Comparison of ENCODE assay signal across 8 cellular contexts in the genomic region with DNA sequence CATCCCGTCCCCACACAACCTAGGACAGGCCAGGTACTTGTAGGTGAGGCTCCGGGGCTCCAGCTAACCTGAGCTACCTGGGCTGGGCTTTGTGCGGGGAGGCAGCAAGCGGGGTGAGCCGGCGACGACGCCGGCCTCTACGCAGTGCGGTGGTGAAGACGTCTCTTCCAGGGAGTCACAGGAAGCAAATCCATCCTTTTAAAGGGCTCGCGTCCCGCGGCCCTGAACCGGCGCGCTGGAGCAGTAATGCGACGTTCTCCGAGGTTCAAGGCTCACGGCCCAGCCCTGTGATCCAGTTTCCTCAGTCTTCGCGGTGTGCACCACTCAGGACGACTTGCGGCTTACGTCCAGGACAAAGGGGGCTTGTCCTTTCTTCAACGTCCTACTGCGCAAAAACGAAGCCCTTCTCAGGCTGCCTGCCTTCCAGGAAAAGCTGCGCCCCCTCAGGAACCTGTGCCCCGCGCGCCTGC. TPM values are rescaled to one million over a fixed set of nuclear protein-coding genes. Genes with fewer than 3 reads are reported as not detected.
A peak's percentile ranks its signal among the peaks of the same experiment; 100 is the strongest.
DNase-seq lines count a peak whose midpoint lies in the region; ATAC-seq and TF ChIP-seq lines count a peak whose summit lies in the region.

No MANE protein-coding gene starts in this region.

- peak overlapping the region; percentile 87 for H3K4me3 Mint-ChIP-seq in GM23338
- peak overlapping the region; percentile 86 to 98 for H3K4me3 Mint-ChIP-seq in stimulated activated naive CD8-positive, alpha-beta T cell treated with anti-CD3 and anti-CD28 coated beads, Interleukin-15, amount 100 ng/mL, for 72 hours

- peak; percentile 71 for DNase-seq in G401 (ENCODE audit: low spot score)
- DNase-seq in GM23338 (ENCODE audit: low spot score) = peak; percentile 68
- DNase-seq in MG63 = peak; percentile 44
- peak; percentile 31 for DNase-seq in activated CD4-positive, alpha-beta T cell treated with anti-CD3 and anti-CD28 coated beads for 48 hours
- DNase-seq in medulla oblongata (ENCODE audit: extremely low spot score) = peak; percentile 38
- DNase-seq in stimulated activated naive CD8-positive, alpha-beta T cell treated with anti-CD3 and anti-CD28 coated beads, Interleukin-15, amount 100 ng/mL, for 72 hours = peak in 1 of 2 donors; percentile 41
- DNase-seq in NCI-H2081 treated with DMSO at 0.1 percent for 48 hours (lab: John Stamatoyannopoulos, UW) = no peak

- H3F3A ChIP-seq in GM23338 (replicated peaks; ENCODE audit: low read depth) = peaks cover 7% of the 10 kb centered on the region

- WGBS in ectodermal cell, 2 experiments = 1% methylated on average over 35 of the region's 35 CpGs

- no peaks in the 10 kb centered on the region for H3K9me3 ChIP-seq in MG63
- no peaks in the 10 kb centered on the region for H3K9me3 ChIP-seq in ectodermal cell (ENCODE audit: control insufficient read depth, low read length)

- H4K20me1 ChIP-seq in GM23338 (replicated peaks; ENCODE audit: insufficient read depth) = peaks cover 29% of the 10 kb centered on the region

- peaks cover 6% of the 10 kb centered on the region; the same call in 1 of the 3 replicates for H3K9me3 Mint-ChIP-seq in GM23338
- no peaks in the 10 kb centered on the region for H3K9me3 Mint-ChIP-seq in stimulated activated naive CD8-positive, alpha-beta T cell treated with anti-CD3 and anti-CD28 coated beads, Interleukin-15, amount 100 ng/mL, for 72 hours

- peaks cover 19% of the 10 kb centered on the region for H3K27me3 Mint-ChIP-seq in GM23338 (ENCODE audit: insufficient read depth, low read depth, poor library complexity)
- no peaks in the 10 kb centered on the region for H3K27me3 Mint-ChIP-seq in stimulated activated naive CD8-positive, alpha-beta T cell treated with anti-CD3 and anti-CD28 coated beads, Interleukin-15, amount 100 ng/mL, for 72 hours

- peak in 1 of 2 experiments; percentile 7; a peak in 1 of 4 replicates for TF ChIP-seq CTCF in GM23338 (conservative IDR thresholded peaks at IDR 0.05; ENCODE audit: low read depth in 2 of 2)

- peaks cover 68% of the 10 kb centered on the region for H3K79me2 ChIP-seq in GM23338 (replicated peaks; ENCODE audit: insufficient read depth)

- H3K4me3 ChIP-seq in GM23338 (peak overlapping the region; percentile 90), MG63 (peak overlapping the region; percentile 82), ectodermal cell (ENCODE audit: insufficient read depth, low read depth, low read length) (peak overlapping the region; percentile 81)

- H3K27ac ChIP-seq in GM23338 (ENCODE audit: low read depth) = peak overlapping the region; percentile 95
- H3K27ac ChIP-seq in ectodermal cell (ENCODE audit: insufficient read depth, low read depth, low read length, poor library complexity, severe bottlenecking) = no peak overlapping the region

- H3K36me3 Mint-ChIP-seq in GM23338 (ENCODE audit: low read depth) = peaks cover 26% of the 10 kb centered on the region

- peaks cover 36% of the 10 kb centered on the region for H3K4me1 Mint-ChIP-seq in GM23338
- peaks cover 41% of the 10 kb centered on the region for H3K4me1 Mint-ChIP-seq in stimulated activated naive CD8-positive, alpha-beta T cell treated with anti-CD3 and anti-CD28 coated beads, Interleukin-15, amount 100 ng/mL, for 72 hours

- H3K27me3 ChIP-seq in GM23338 (ENCODE audit: insufficient read depth) (no peaks in the 10 kb centered on the region), MG63 (no peaks in the 10 kb centered on the region), ectodermal cell (ENCODE audit: control insufficient read depth, insufficient read depth, low read length, poor library complexity, severe bottlenecking) (peaks cover 14% of the 10 kb centered on the region)

- H2AFZ ChIP-seq in GM23338 = peak overlapping the region; percentile 33; the same call in 1 of the 2 replicates

- peak overlapping the region; percentile 94 for H3K27ac Mint-ChIP-seq in GM23338
- peak overlapping the region; percentile 23 to 95 for H3K27ac Mint-ChIP-seq in stimulated activated naive CD8-positive, alpha-beta T cell treated with anti-CD3 and anti-CD28 coated beads, Interleukin-15, amount 100 ng/mL, for 72 hours

- H3K36me3 ChIP-seq in GM23338 (ENCODE audit: insufficient read depth) (0 out of 2 replicates have a peak, but pooled peaks cover 6% of the 10 kb centered on the region), MG63 (peaks cover 9% of the 10 kb centered on the region), ectodermal cell (ENCODE audit: control insufficient read depth, insufficient read depth, low read length) (no peaks in the 10 kb centered on the region)

- H3K9me2 ChIP-seq in GM23338 (ENCODE audit: insufficient read depth) = no peaks in the 10 kb centered on the region

- peak overlapping the region; percentile 89 for H3K4me2 ChIP-seq in GM23338

- H3K4me1 ChIP-seq in GM23338 (ENCODE audit: insufficient read depth) (peaks cover 35% of the 10 kb centered on the region), ectodermal cell (ENCODE audit: control insufficient read depth, insufficient read depth, low read length) (peaks cover 4% of the 10 kb centered on the region)

- in situ Hi-C loops in G401 (cut with HindIII; ENCODE audit: low sequenced_read_pairs) = no loop called here

- peak; percentile 57 for ATAC-seq in GM23338
- ATAC-seq in stimulated activated naive CD8-positive, alpha-beta T cell treated with anti-CD3 and anti-CD28 coated beads, Interleukin-15, amount 100 ng/mL, for 72 hours = peak; percentile 25

TF ChIP-seq in GM23338, 12 proteins besides CTCF, POLR2A, EP300 and RAD21:
- TF ChIP-seq CREB1 (CRISPR knock-in tag; IDR thresholded peaks at IDR 0.05; ENCODE audit: low read depth) (no peak), POLR2AphosphoS5 (IDR thresholded peaks at IDR 0.05; ENCODE audit: low read depth) (peak; percentile 85), ZNF331 (CRISPR knock-in tag; IDR thresholded peaks at IDR 0.05; ENCODE audit: low read depth) (no peak), JUNB (IDR thresholded peaks at IDR 0.05; ENCODE audit: unreplicated experiment) (no peak), STAT1 (IDR thresholded peaks at IDR 0.05; ENCODE audit: unreplicated experiment) (no peak), EZH2 (IDR thresholded peaks at IDR 0.05; ENCODE audit: low read depth, unreplicated experiment) (no peak), NANOG (IDR thresholded peaks at IDR 0.05; ENCODE audit: borderline replicate concordance) (no peak), EZH2phosphoT487 (IDR thresholded peaks at IDR 0.05; ENCODE audit: unreplicated experiment) (no peak)
- TF ChIP-seq, protein P1, sequence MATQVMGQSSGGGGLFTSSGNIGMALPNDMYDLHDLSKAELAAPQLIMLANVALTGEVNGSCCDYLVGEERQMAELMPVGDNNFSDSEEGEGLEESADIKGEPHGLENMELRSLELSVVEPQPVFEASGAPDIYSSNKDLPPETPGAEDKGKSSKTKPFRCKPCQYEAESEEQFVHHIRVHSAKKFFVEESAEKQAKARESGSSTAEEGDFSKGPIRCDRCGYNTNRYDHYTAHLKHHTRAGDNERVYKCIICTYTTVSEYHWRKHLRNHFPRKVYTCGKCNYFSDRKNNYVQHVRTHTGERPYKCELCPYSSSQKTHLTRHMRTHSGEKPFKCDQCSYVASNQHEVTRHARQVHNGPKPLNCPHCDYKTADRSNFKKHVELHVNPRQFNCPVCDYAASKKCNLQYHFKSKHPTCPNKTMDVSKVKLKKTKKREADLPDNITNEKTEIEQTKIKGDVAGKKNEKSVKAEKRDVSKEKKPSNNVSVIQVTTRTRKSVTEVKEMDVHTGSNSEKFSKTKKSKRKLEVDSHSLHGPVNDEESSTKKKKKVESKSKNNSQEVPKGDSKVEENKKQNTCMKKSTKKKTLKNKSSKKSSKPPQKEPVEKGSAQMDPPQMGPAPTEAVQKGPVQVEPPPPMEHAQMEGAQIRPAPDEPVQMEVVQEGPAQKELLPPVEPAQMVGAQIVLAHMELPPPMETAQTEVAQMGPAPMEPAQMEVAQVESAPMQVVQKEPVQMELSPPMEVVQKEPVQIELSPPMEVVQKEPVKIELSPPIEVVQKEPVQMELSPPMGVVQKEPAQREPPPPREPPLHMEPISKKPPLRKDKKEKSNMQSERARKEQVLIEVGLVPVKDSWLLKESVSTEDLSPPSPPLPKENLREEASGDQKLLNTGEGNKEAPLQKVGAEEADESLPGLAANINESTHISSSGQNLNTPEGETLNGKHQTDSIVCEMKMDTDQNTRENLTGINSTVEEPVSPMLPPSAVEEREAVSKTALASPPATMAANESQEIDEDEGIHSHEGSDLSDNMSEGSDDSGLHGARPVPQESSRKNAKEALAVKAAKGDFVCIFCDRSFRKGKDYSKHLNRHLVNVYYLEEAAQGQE (IDR thresholded peaks at IDR 0.05; ENCODE audit: unreplicated experiment) = peak; percentile 3
- TF ChIP-seq, protein P2, sequence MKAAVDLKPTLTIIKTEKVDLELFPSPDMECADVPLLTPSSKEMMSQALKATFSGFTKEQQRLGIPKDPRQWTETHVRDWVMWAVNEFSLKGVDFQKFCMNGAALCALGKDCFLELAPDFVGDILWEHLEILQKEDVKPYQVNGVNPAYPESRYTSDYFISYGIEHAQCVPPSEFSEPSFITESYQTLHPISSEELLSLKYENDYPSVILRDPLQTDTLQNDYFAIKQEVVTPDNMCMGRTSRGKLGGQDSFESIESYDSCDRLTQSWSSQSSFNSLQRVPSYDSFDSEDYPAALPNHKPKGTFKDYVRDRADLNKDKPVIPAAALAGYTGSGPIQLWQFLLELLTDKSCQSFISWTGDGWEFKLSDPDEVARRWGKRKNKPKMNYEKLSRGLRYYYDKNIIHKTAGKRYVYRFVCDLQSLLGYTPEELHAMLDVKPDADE (IDR thresholded peaks at IDR 0.05) = no peak; the same call in 1 of the 2 replicates

RNA-seq across cellular contexts. Expression of a gene that starts 0.5 kb away (rescaled TPM):
- total RNA-seq in G401 (2014; rRNA removed; shearing (Covaris generic)) = 63.9 and 84.5 TPM in 2 replicates
- 144 and 158 TPM in 2 replicates for total RNA-seq in GM23338 (2014; rRNA removed; shearing (Covaris generic))
- 48.6 and 49.0 TPM in 2 replicates for polyA plus RNA-seq in GM23338 (2016; fragmentation: Nextera tagmentation; extraction: Ambion mirVana)
- 78.1 and 79.9 TPM in 2 replicates for total RNA-seq in MG63 (2014; rRNA removed; shearing (Covaris generic); ENCODE audit: low replicate concordance)
- 74.1 TPM for polyA plus RNA-seq in ectodermal cell (2013, experiment 1 of 4)
- polyA plus RNA-seq in ectodermal cell (2013, experiment 2 of 4) = 87.6 TPM
- polyA plus RNA-seq in ectodermal cell (2013, experiment 3 of 4) = 63.3 TPM
- polyA plus RNA-seq in ectodermal cell (2013, experiment 4 of 4) = 67.6 TPM
